In the genomic region with DNA sequence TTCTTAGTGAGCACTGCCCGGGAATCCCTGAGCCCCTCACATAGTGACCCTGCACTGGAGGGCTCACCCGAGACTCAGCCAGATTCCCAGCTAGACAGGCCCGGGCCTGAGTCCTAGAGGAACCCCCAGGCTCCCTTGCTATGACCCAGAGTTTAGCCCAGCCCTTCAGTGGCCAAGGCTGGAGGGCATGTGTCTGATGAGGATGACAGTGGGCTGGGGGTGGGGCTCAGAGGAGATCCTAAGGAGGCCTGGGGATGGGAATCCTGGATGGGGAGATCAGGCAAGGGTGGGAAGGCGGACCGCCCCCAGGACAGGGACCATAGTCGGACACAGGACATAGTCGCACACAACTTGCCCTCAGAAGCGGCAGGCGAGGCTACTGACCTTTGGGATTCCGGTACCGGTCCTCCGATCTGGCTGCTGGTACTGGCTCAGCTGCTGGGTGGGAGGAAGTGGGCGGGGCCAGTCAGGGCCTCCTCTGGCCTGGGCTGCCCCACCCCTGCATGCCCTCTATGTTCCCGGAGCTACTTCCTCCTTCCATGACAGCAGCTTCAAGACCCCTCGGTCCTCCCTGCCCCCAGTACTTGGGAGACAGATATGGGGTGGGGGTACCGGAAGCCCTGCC, we compare ENCODE assay signal across 10 cellular contexts. TPM values are rescaled to one million over a fixed set of nuclear protein-coding genes. Genes with fewer than 3 reads are reported as not detected.
DNase-seq lines count a peak whose midpoint lies in the region; ATAC-seq and TF ChIP-seq lines count a peak whose summit lies in the region.
"Had no signal": no experiment of that assay in that cellular context is flagged by ENCODE, and none has a peak within 500 bp of the region (broad histone marks: within the 10 kb centered on the region; RNA-seq: fewer than 3 reads in every experiment).

No MANE protein-coding gene starts in this region.

- peak overlapping the region; percentile 73 for H3K27ac Mint-ChIP-seq in central memory CD8-positive, alpha-beta T cell (ENCODE audit: low read depth)
- peak overlapping the region; percentile 23 for H3K27ac Mint-ChIP-seq in neural crest cell (ENCODE audit: unreplicated experiment)

- peak overlapping the region; percentile 79 for H3K4me3 Mint-ChIP-seq in central memory CD8-positive, alpha-beta T cell
- no peak overlapping the region for H3K4me3 Mint-ChIP-seq in neural crest cell

- no peaks in the 10 kb centered on the region for H3K9me3 Mint-ChIP-seq in central memory CD8-positive, alpha-beta T cell
- no peaks in the 10 kb centered on the region for H3K9me3 Mint-ChIP-seq in neural crest cell

- TF ChIP-seq CTCF in neural crest cell (conservative IDR thresholded peaks at IDR 0.05), result no peak

- H3K27me3 Mint-ChIP-seq in central memory CD8-positive, alpha-beta T cell, result no peaks in the 10 kb centered on the region
- H3K27me3 Mint-ChIP-seq in neural crest cell (ENCODE audit: low read depth), result no peaks in the 10 kb centered on the region

- peak; percentile 48 for ATAC-seq in GM21529 (IDR thresholded peaks at IDR 0.05; ENCODE audit: unreplicated experiment)
- peak; percentile 74 for ATAC-seq in central memory CD8-positive, alpha-beta T cell (replicated peaks; ENCODE audit: extremely low read depth, poor library complexity, severe bottlenecking)

- peaks cover 22% of the 10 kb centered on the region for H3K4me1 Mint-ChIP-seq in central memory CD8-positive, alpha-beta T cell
- H3K4me1 Mint-ChIP-seq in neural crest cell, result peaks cover 6% of the 10 kb centered on the region

- in situ Hi-C loops in G401 (cut with HindIII; ENCODE audit: low sequenced_read_pairs), result no loop called here

- peaks cover 1% of the 10 kb centered on the region for H3K36me3 Mint-ChIP-seq in central memory CD8-positive, alpha-beta T cell (ENCODE audit: insufficient read depth)
- H3K36me3 Mint-ChIP-seq in neural crest cell (ENCODE audit: low read depth), result no peaks in the 10 kb centered on the region

- DNase-seq in AG20443 (ENCODE audit: low spot score), result peak; percentile 55
- DNase-seq in T-helper 2 cell, result peak; percentile 25 to 76 (median 45)
- DNase-seq in central memory CD8-positive, alpha-beta T cell (ENCODE audit: low spot score in 2 of 2), result peak in 1 of 2 donors; percentile 22
- DNase-seq in neural crest cell (ENCODE audit: low read depth, low spot score), result no peak
- DNase-seq in G401 (ENCODE audit: low spot score), result no peak
- DNase-seq in middle frontal gyrus (ENCODE audit: extremely low spot score, low spot score), result no peak
- no peak for DNase-seq in NCI-H2196 treated with DMSO at 0.1 percent for 48 hours (lab: John Stamatoyannopoulos, UW; ENCODE audit: unreplicated experiment)

RNA-seq across cellular contexts. Expression of gene CD79B, which starts 1.1 kb away (rescaled TPM):
- 0.86 and 1.0 TPM in 2 replicates for total RNA-seq in neural crest cell
- 1.3 TPM in 1 of 2 replicates, not detected in the other for total RNA-seq in G401 (2014; rRNA removed; shearing (Covaris generic))

RNA-seq across cellular contexts. Expression of gene GH1, which starts 12.4 kb away (rescaled TPM):
- total RNA-seq in neural crest cell, result not detected in 2 replicates
- total RNA-seq in G401 (2014; rRNA removed; shearing (Covaris generic)), result not detected in 2 replicates
- total RNA-seq: activated CD8-positive, alpha-beta memory T cell treated with anti-CD3 and anti-CD28 coated beads for 36 hours; myocyte had no signal

RNA-seq across cellular contexts. Expression of gene CSHL1, which starts 20.0 kb away (rescaled TPM):
- not detected in 2 replicates for total RNA-seq in neural crest cell
- total RNA-seq in G401 (2014; rRNA removed; shearing (Covaris generic)), result not detected in 2 replicates
- total RNA-seq: activated CD8-positive, alpha-beta memory T cell treated with anti-CD3 and anti-CD28 coated beads for 36 hours; myocyte had no signal

RNA-seq across cellular contexts. Expression of gene CSH1, which starts 34.7 kb away (rescaled TPM):
- total RNA-seq in neural crest cell, result not detected in 2 replicates
- total RNA-seq in G401 (2014; rRNA removed; shearing (Covaris generic)), result not detected in 2 replicates
- total RNA-seq: activated CD8-positive, alpha-beta memory T cell treated with anti-CD3 and anti-CD28 coated beads for 36 hours; myocyte had no signal

RNA-seq across cellular contexts. Expression of gene SCN4A, which starts 41.7 kb away (rescaled TPM):
- total RNA-seq in neural crest cell, result 1.6 and 1.9 TPM in 2 replicates
- not detected in 2 replicates for total RNA-seq in G401 (2014; rRNA removed; shearing (Covaris generic))

Comparison
In these comparisons a context has a peak if more than half of its experiments do, and no peak if none do; other contexts are left out.
1. DNase-seq: peak in AG20443 (single experiment) and T-helper 2 cell (5 of 5); none in neural crest cell (single experiment), G401 (single experiment), middle frontal gyrus (single experiment) and NCI-H2196 treated with DMSO at 0.1 percent for 48 hours (single experiment).